8 cellular contexts compared by ENCODE assay signal in the genomic region with DNA sequence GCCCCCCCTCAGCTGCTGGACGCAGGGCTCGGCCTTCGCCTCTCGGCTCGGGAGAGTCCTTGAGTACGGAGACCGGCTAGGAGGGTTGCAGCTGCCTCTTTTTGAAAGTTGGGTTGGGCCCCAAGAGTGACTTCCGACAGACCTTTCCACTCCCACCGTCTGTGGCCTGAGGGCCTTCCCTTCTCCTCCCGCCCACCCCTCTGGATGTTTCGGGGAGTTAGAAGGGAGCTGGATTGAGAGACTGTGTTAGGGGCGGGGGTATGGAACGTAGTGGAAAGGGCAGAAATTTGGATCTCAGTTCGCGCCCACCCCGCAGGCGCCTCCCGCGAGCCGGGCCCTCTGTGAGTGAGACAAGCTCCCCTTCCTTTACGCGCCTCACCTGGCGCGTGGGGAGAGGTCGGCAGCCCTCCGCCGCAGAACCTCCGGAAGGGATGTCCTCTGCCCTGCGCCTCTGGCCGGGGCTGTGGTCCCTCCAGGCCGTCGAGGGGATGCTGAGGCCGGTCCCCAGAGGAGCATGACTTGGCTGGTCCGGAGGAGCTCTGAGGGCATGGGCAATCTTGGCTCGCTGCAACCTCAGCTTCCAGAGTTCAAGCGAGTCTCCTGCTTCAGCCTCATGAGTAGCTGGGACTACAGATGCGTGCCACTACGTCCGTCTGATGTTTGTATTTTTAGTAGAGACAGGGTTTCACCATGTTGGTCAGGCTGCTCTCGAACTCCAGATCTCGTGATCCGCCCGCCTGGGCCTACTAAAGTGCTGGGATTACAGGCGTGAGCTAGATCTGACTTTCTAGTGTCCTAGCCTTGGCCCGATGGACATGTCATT. TPM values are rescaled to one million over a fixed set of nuclear protein-coding genes. Genes with fewer than 3 reads are reported as not detected.
A peak's percentile ranks its signal among the peaks of the same experiment; 100 is the strongest.
DNase-seq lines count a peak whose midpoint lies in the region; ATAC-seq, FAIRE-seq and TF ChIP-seq lines count a peak whose summit lies in the region.

No MANE protein-coding gene starts in this region.

- peaks cover 40% of the 10 kb centered on the region; the same call in 1 of the 2 replicates for H4K20me1 ChIP-seq in BLaER1

- WGBS in ectodermal cell, 2 experiments: 55 to 56% methylated on average over 44 of the region's 45 CpGs

- H3K27me3 Mint-ChIP-seq in mesothelial cell of epicardium (ENCODE audit: low read depth): peaks cover 6% of the 10 kb centered on the region

- H3K4me2 ChIP-seq in BLaER1: peak overlapping the region; percentile 99

- H3K9me3 ChIP-seq in BLaER1 (no peaks in the 10 kb centered on the region), ectodermal cell (ENCODE audit: control insufficient read depth, low read length) (no peaks in the 10 kb centered on the region)

- DNase-seq in HTR-8/SVneo (ENCODE audit: insufficient read length, low spot score) (peak; percentile 25), mesothelial cell of epicardium (ENCODE audit: low spot score in 2 of 2, unreplicated experiment in 2 of 2) (peak in 1 of 2 experiments; percentile 48), T1000 (lab: John Stamatoyannopoulos, UW) (no peak)
- peak; percentile 35 to 40 for DNase-seq in activated CD4-positive, alpha-beta T cell treated with anti-CD3 and anti-CD28 coated beads for 4 hours
- DNase-seq in stimulated activated naive CD4-positive, alpha-beta T cell treated with Interleukin-2 at 50 U/mL for 16 hours (lab: John Stamatoyannopoulos, UW): peak; percentile 39

- H3K9ac ChIP-seq in BLaER1: peak overlapping the region; percentile 95

- FAIRE-seq in HTR-8/SVneo (lab: Jason Lieb, UNC): peak; percentile 4

- no peaks in the 10 kb centered on the region for H3K27me3 ChIP-seq in BLaER1
- H3K27me3 ChIP-seq in ectodermal cell (ENCODE audit: control insufficient read depth, insufficient read depth, low read length, poor library complexity, severe bottlenecking): peaks cover 15% of the 10 kb centered on the region

- H3K27ac ChIP-seq in BLaER1 (peak overlapping the region; percentile 97), ectodermal cell (ENCODE audit: insufficient read depth, low read depth, low read length, poor library complexity, severe bottlenecking) (peak overlapping the region; percentile 55)

- peaks cover 17% of the 10 kb centered on the region for H3K36me3 Mint-ChIP-seq in mesothelial cell of epicardium

- peaks cover 58% of the 10 kb centered on the region for H3K4me1 ChIP-seq in BLaER1
- H3K4me1 ChIP-seq in ectodermal cell (ENCODE audit: control insufficient read depth, insufficient read depth, low read length): peaks cover 26% of the 10 kb centered on the region

- no peak for TF ChIP-seq CTCF in mesothelial cell of epicardium (IDR thresholded peaks at IDR 0.05; ENCODE audit: unreplicated experiment)

- H3K4me1 Mint-ChIP-seq in mesothelial cell of epicardium: peaks cover 51% of the 10 kb centered on the region

- no peaks in the 10 kb centered on the region for H3K9me3 Mint-ChIP-seq in mesothelial cell of epicardium

- H3K4me3 ChIP-seq in BLaER1 (peak overlapping the region; percentile 81), ectodermal cell (ENCODE audit: insufficient read depth, low read depth, low read length) (peak overlapping the region; percentile 65)

- peaks cover 11% of the 10 kb centered on the region for H3K36me3 ChIP-seq in BLaER1
- H3K36me3 ChIP-seq in ectodermal cell (ENCODE audit: control insufficient read depth, insufficient read depth, low read length): peaks cover 7% of the 10 kb centered on the region

- peak; percentile 30 for ATAC-seq in GM19351 (IDR thresholded peaks at IDR 0.05; ENCODE audit: unreplicated experiment)

- peak overlapping the region; percentile 93 for H3K27ac Mint-ChIP-seq in mesothelial cell of epicardium

- H3K4me3 Mint-ChIP-seq in mesothelial cell of epicardium: peak overlapping the region; percentile 86

RNA-seq across cellular contexts. Expression of a gene that starts 15.9 kb away (rescaled TPM):
- 30.0 TPM for polyA plus RNA-seq in ectodermal cell (2013, experiment 1 of 4)
- polyA plus RNA-seq in ectodermal cell (2013, experiment 2 of 4): 28.4 TPM
- polyA plus RNA-seq in ectodermal cell (2013, experiment 3 of 4): 26.8 TPM
- 31.5 TPM for polyA plus RNA-seq in ectodermal cell (2013, experiment 4 of 4)
- 6.0 to 6.6 TPM (median 6.0 TPM) in 3 replicates for total RNA-seq in mesothelial cell of epicardium
